In the genomic region with DNA sequence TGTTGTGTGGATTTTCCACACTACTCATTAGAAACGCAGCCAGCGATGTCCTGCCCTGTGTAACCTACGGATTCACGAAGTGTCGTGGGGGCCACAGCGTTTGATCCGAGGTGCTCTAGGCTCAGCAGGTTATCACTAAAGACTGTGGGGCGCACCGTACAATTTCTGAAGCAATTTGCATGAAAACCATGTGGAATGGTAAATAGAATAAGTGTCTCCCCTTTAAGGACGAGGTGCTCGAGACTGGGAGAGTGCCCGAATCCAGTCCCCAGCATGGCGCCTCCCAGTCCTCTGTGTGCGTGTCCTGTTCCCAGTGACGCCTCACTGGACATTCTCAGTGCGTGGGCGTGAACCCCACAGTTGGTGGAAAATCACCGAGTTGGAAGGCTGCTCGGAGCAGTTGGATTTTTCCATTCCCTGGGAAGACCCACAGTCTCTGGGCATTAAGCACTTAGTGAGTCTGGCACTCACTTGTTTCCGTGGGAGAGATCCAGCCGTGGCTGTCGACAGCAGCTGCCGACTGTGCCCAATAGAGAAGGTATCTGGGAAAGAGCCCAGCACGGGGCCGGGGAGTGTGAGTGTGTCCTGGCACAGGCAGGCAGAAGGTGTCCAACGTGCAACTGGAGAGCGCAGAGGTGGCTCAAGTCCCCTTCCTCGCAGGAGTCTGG, we compare ENCODE assay signal across 21 cellular contexts. TPM values are rescaled to one million over a fixed set of nuclear protein-coding genes. Genes with fewer than 3 reads are reported as not detected.
A peak's percentile ranks its signal among the peaks of the same experiment; 100 is the strongest.
DNase-seq lines count a peak whose midpoint lies in the region; ATAC-seq, FAIRE-seq and TF ChIP-seq lines count a peak whose summit lies in the region.
"Had no signal": no experiment of that assay in that cellular context is flagged by ENCODE, and none has a peak within 500 bp of the region (broad histone marks: within the 10 kb centered on the region; RNA-seq: fewer than 3 reads in every experiment).

No MANE protein-coding gene starts in this region.

- TF ChIP-seq POLR2A in upper lobe of left lung (IDR thresholded peaks at IDR 0.05) = no peak

- intact Hi-C loops in kidney (cut with DNase I) = no loop called here
- intact Hi-C loops in activated T-helper 2 cell treated with anti-CD3 and anti-CD28 coated beads, Interferon-gamma antibody, Interleukin-2, Interleukin-4, amounts not matched to agents 10 μg/mL and 5 μg/mL and 100 μg/mL, durations not matched to agents 14 hours and 24 hours and 36 hours (cut with micrococcal nuclease) = no loop called here

- H3K36me3 ChIP-seq in endodermal cell (ENCODE audit: control insufficient read depth, insufficient read depth, low read length) (peaks cover 17% of the 10 kb centered on the region), kidney (ENCODE audit: control insufficient read depth in 1 of 2, insufficient read depth in 2 of 2, low read length in 2 of 2) (peaks cover 0 to 4% of the 10 kb centered on the region in 2 donors), skeletal muscle tissue (ENCODE audit: control insufficient read depth in 3 of 3, insufficient read depth in 3 of 3, low read length in 3 of 3) (peaks cover 0 to 12% (median 3%) of the 10 kb centered on the region in 3 donors), upper lobe of left lung (peaks cover 0 to 15% (median 4%) of the 10 kb centered on the region in 4 donors)
- H3K36me3 ChIP-seq: right lobe of liver had no signal

- H3K4me1 ChIP-seq in endodermal cell (ENCODE audit: control insufficient read depth, insufficient read depth, low read length) (no peaks in the 10 kb centered on the region), kidney (ENCODE audit: control insufficient read depth in 1 of 2, insufficient read depth in 1 of 2, low read depth in 1 of 2, low read length in 2 of 2) (peaks cover 3 to 20% of the 10 kb centered on the region in 2 donors), skeletal muscle tissue (ENCODE audit: control insufficient read depth in 3 of 3, insufficient read depth in 3 of 3, low read length in 3 of 3) (peaks cover 30 to 44% (median 44%) of the 10 kb centered on the region in 3 donors), upper lobe of left lung (peaks cover 0 to 11% (median 3%) of the 10 kb centered on the region in 4 donors)

- H3K4me3 ChIP-seq in endodermal cell (ENCODE audit: low read length) = no peak overlapping the region
- H3K4me3 ChIP-seq in kidney (ENCODE audit: low read length in 2 of 2) = no peak overlapping the region
- H3K4me3 ChIP-seq in skeletal muscle tissue (ENCODE audit: low read length in 3 of 3) = peak overlapping the region in 1 of 3 donors; percentile 48
- H3K4me3 ChIP-seq in upper lobe of left lung = no peak overlapping the region
- H3K4me3 ChIP-seq: MG63, Peyer's patch, right lobe of liver had no signal

- H3K27ac Mint-ChIP-seq in activated T-helper 17 cell treated with anti-CD3 and anti-CD28 coated beads, Interleukin-2, amount 50 U/mL, for 72 hours = peak overlapping the region; percentile 66
- H3K27ac Mint-ChIP-seq in endodermal cell = peak overlapping the region; percentile 77
- H3K27ac Mint-ChIP-seq in activated naive CD4-positive, alpha-beta T cell treated with anti-CD3 and anti-CD28 coated beads, Interleukin-2, amount 50 U/mL, for 72 hours = peak overlapping the region in 1 of 2 donors; percentile 72
- H3K27ac Mint-ChIP-seq in activated T-helper 2 cell treated with anti-CD3 and anti-CD28 coated beads, Interferon-gamma antibody, Interleukin-2, Interleukin-4, amounts not matched to agents 10 μg/mL and 5 μg/mL and 100 μg/mL, durations not matched to agents 14 hours and 24 hours and 36 hours = no peak overlapping the region
- H3K27ac Mint-ChIP-seq: activated CD8-positive, alpha-beta memory T cell treated with anti-CD3 and anti-CD28 coated beads, Interleukin-2, amount 10 ng/mL, durations not matched to agents 7 days and 5 days; T-cell had no signal

- DNase-seq in endodermal cell (no peak), kidney (peak; percentile 49), NK-92 (lab: John Stamatoyannopoulos, UW; ENCODE audit: unreplicated experiment) (no peak), upper lobe of left lung (no peak)
- no peak for DNase-seq in activated naive CD4-positive, alpha-beta T cell treated with anti-CD3 and anti-CD28 coated beads, Interleukin-2, amount 50 U/mL, for 72 hours (ENCODE audit: low spot score in 2 of 2)
- DNase-seq in activated T-helper 2 cell treated with anti-CD3 and anti-CD28 coated beads, Interferon-gamma antibody, Interleukin-2, Interleukin-4, amounts not matched to agents 10 μg/mL and 5 μg/mL and 100 μg/mL, durations not matched to agents 14 hours and 24 hours and 36 hours (ENCODE audit: low spot score) = no peak
- DNase-seq: activated CD8-positive, alpha-beta memory T cell treated with anti-CD3 and anti-CD28 coated beads, Interleukin-2, amount 10 ng/mL, durations not matched to agents 7 days and 5 days; activated naive CD4-positive, alpha-beta T cell; central memory CD4-positive, alpha-beta T cell; left colon; MG63; NCI-H2081 treated with DMSO at 0.1 percent for 48 hours; Peyer's patch; stimulated activated CD4-positive, alpha-beta T cell treated with anti-CD3 and anti-CD28 coated beads, Interleukin-4, amount 100 ng/mL, for 4 hours; T-cell had no signal

- no peak overlapping the region for H3K4me3 Mint-ChIP-seq in activated T-helper 17 cell treated with anti-CD3 and anti-CD28 coated beads, Interleukin-2, amount 50 U/mL, for 72 hours
- no peak overlapping the region for H3K4me3 Mint-ChIP-seq in endodermal cell
- no peak overlapping the region for H3K4me3 Mint-ChIP-seq in activated T-helper 2 cell treated with anti-CD3 and anti-CD28 coated beads, Interferon-gamma antibody, Interleukin-2, Interleukin-4, amounts not matched to agents 10 μg/mL and 5 μg/mL and 100 μg/mL, durations not matched to agents 14 hours and 24 hours and 36 hours (ENCODE audit: low read depth)
- H3K4me3 Mint-ChIP-seq: activated CD8-positive, alpha-beta memory T cell treated with anti-CD3 and anti-CD28 coated beads, Interleukin-2, amount 10 ng/mL, durations not matched to agents 7 days and 5 days; T-cell; WTC11 had no signal

- H3K27ac ChIP-seq in endodermal cell (ENCODE audit: low read depth, low read length) = no peak overlapping the region
- peak overlapping the region; percentile 13 to 32 for H3K27ac ChIP-seq in kidney (ENCODE audit: low read depth in 2 of 2, low read length in 2 of 2)
- H3K27ac ChIP-seq in skeletal muscle tissue (ENCODE audit: low read depth, low read length) = peak overlapping the region; percentile 50
- no peak overlapping the region for H3K27ac ChIP-seq in upper lobe of left lung
- H3K27ac ChIP-seq: Peyer's patch, right lobe of liver had no signal

- no peaks in the 10 kb centered on the region for H3K27me3 ChIP-seq in endodermal cell (ENCODE audit: control insufficient read depth, insufficient read depth, low read length, poor library complexity, severe bottlenecking)
- H3K27me3 ChIP-seq in skeletal muscle tissue (ENCODE audit: control insufficient read depth in 3 of 3, insufficient read depth in 3 of 3, low read length in 3 of 3) = no peaks in the 10 kb centered on the region
- H3K27me3 ChIP-seq in upper lobe of left lung = no peaks in the 10 kb centered on the region
- H3K27me3 ChIP-seq: MG63, Peyer's patch, right lobe of liver had no signal

- TF ChIP-seq EP300 in upper lobe of left lung (IDR thresholded peaks at IDR 0.05) = no peak

- ATAC-seq in activated T-helper 17 cell treated with anti-CD3 and anti-CD28 coated beads, Interleukin-2, amount 50 U/mL, for 72 hours (replicated peaks) = no peak
- ATAC-seq in upper lobe of left lung (ENCODE audit: low FRiP score in 2 of 2) = no peak
- ATAC-seq in activated naive CD4-positive, alpha-beta T cell treated with anti-CD3 and anti-CD28 coated beads, Interleukin-2, amount 50 U/mL, for 72 hours = no peak
- ATAC-seq: activated CD8-positive, alpha-beta memory T cell treated with anti-CD3 and anti-CD28 coated beads, Interleukin-2, amount 10 ng/mL, durations not matched to agents 7 days and 5 days; left colon; right lobe of liver; T-cell; WTC11 had no signal

- H3K9me3 Mint-ChIP-seq in activated T-helper 17 cell treated with anti-CD3 and anti-CD28 coated beads, Interleukin-2, amount 50 U/mL, for 72 hours = no peaks in the 10 kb centered on the region
- no peaks in the 10 kb centered on the region for H3K9me3 Mint-ChIP-seq in endodermal cell
- no peaks in the 10 kb centered on the region for H3K9me3 Mint-ChIP-seq in activated naive CD4-positive, alpha-beta T cell treated with anti-CD3 and anti-CD28 coated beads, Interleukin-2, amount 50 U/mL, for 72 hours
- no peaks in the 10 kb centered on the region for H3K9me3 Mint-ChIP-seq in activated T-helper 2 cell treated with anti-CD3 and anti-CD28 coated beads, Interferon-gamma antibody, Interleukin-2, Interleukin-4, amounts not matched to agents 10 μg/mL and 5 μg/mL and 100 μg/mL, durations not matched to agents 14 hours and 24 hours and 36 hours
- H3K9me3 Mint-ChIP-seq: T-cell, WTC11 had no signal

- no peak for FAIRE-seq in kidney (lab: Jason Lieb, UNC)
- FAIRE-seq: endothelial cell of umbilical vein, urothelium cell line had no signal

- no peak overlapping the region for H3K9ac ChIP-seq in endodermal cell (ENCODE audit: extremely low read depth, low read length, poor library complexity, severe bottlenecking)
- peak overlapping the region in 1 of 2 donors; percentile 40 for H3K9ac ChIP-seq in kidney (ENCODE audit: low read length in 2 of 2)
- peak overlapping the region in 2 of 3 donors; percentile 51 to 70 for H3K9ac ChIP-seq in skeletal muscle tissue (ENCODE audit: low read depth in 1 of 3, low read length in 3 of 3)

- no peak for TF ChIP-seq CTCF in endodermal cell (conservative IDR thresholded peaks at IDR 0.05)
- TF ChIP-seq CTCF in kidney (IDR thresholded peaks at IDR 0.05; ENCODE audit: borderline replicate concordance, extremely low read depth, insufficient read depth) = no peak
- no peak for TF ChIP-seq CTCF in upper lobe of left lung (IDR thresholded peaks at IDR 0.05)

- no peaks in the 10 kb centered on the region for H3K27me3 Mint-ChIP-seq in activated T-helper 17 cell treated with anti-CD3 and anti-CD28 coated beads, Interleukin-2, amount 50 U/mL, for 72 hours
- no peaks in the 10 kb centered on the region for H3K27me3 Mint-ChIP-seq in endodermal cell (ENCODE audit: insufficient read depth)
- H3K27me3 Mint-ChIP-seq in activated T-helper 2 cell treated with anti-CD3 and anti-CD28 coated beads, Interferon-gamma antibody, Interleukin-2, Interleukin-4, amounts not matched to agents 10 μg/mL and 5 μg/mL and 100 μg/mL, durations not matched to agents 14 hours and 24 hours and 36 hours (ENCODE audit: low read depth) = no peaks in the 10 kb centered on the region
- H3K27me3 Mint-ChIP-seq: activated CD8-positive, alpha-beta memory T cell treated with anti-CD3 and anti-CD28 coated beads, Interleukin-2, amount 10 ng/mL, durations not matched to agents 7 days and 5 days; T-cell had no signal

- 88 to 91% methylated on average over 27 to 28 of the region's 28 CpGs for WGBS in endodermal cell (ENCODE audit: insufficient coverage in 1 of 2, insufficient read length in 1 of 2), 2 experiments
- WGBS in upper lobe of left lung, 2 donors = 86 to 88% methylated on average over 24 to 28 of the region's 28 CpGs

- no peaks in the 10 kb centered on the region for H3K9me3 ChIP-seq in endodermal cell (ENCODE audit: control insufficient read depth, low read length)
- no peaks in the 10 kb centered on the region for H3K9me3 ChIP-seq in kidney (ENCODE audit: control insufficient read depth in 1 of 2, low read length in 2 of 2)
- H3K9me3 ChIP-seq in skeletal muscle tissue (ENCODE audit: control insufficient read depth in 3 of 3, low read length in 3 of 3) = no peaks in the 10 kb centered on the region
- H3K9me3 ChIP-seq in upper lobe of left lung = no peaks in the 10 kb centered on the region
- H3K9me3 ChIP-seq: MG63, Peyer's patch, right lobe of liver had no signal

- H3K4me1 Mint-ChIP-seq in activated T-helper 17 cell treated with anti-CD3 and anti-CD28 coated beads, Interleukin-2, amount 50 U/mL, for 72 hours = peaks cover 7% of the 10 kb centered on the region
- H3K4me1 Mint-ChIP-seq in endodermal cell = peaks cover 3% of the 10 kb centered on the region
- H3K4me1 Mint-ChIP-seq in activated T-helper 2 cell treated with anti-CD3 and anti-CD28 coated beads, Interferon-gamma antibody, Interleukin-2, Interleukin-4, amounts not matched to agents 10 μg/mL and 5 μg/mL and 100 μg/mL, durations not matched to agents 14 hours and 24 hours and 36 hours (ENCODE audit: low read depth) = peaks cover 7% of the 10 kb centered on the region
- H3K4me1 Mint-ChIP-seq: T-cell had no signal

- H3K36me3 Mint-ChIP-seq in activated T-helper 17 cell treated with anti-CD3 and anti-CD28 coated beads, Interleukin-2, amount 50 U/mL, for 72 hours (ENCODE audit: low read depth) = peaks cover 91% of the 10 kb centered on the region
- peaks cover 69% of the 10 kb centered on the region for H3K36me3 Mint-ChIP-seq in endodermal cell (ENCODE audit: low read depth)
- H3K36me3 Mint-ChIP-seq in activated naive CD4-positive, alpha-beta T cell treated with anti-CD3 and anti-CD28 coated beads, Interleukin-2, amount 50 U/mL, for 72 hours = peaks cover 48 to 50% of the 10 kb centered on the region in 2 donors
- H3K36me3 Mint-ChIP-seq in activated T-helper 2 cell treated with anti-CD3 and anti-CD28 coated beads, Interferon-gamma antibody, Interleukin-2, Interleukin-4, amounts not matched to agents 10 μg/mL and 5 μg/mL and 100 μg/mL, durations not matched to agents 14 hours and 24 hours and 36 hours (ENCODE audit: low read depth) = peaks cover 84% of the 10 kb centered on the region

RNA-seq across cellular contexts. Expression of a gene that starts 37.0 kb away (rescaled TPM):
- total RNA-seq in activated T-helper 17 cell treated with anti-CD3 and anti-CD28 coated beads, Interleukin-2, amount 50 U/mL, for 72 hours = 100 to 1,000 TPM; 349 TPM
- 10 to 100 TPM; 58.0 to 82.3 TPM for total RNA-seq in endodermal cell
- polyA plus RNA-seq in endodermal cell (2013, experiment 1 of 2) = 42.3 TPM
- 39.7 TPM for polyA plus RNA-seq in endodermal cell (2013, experiment 2 of 2)
- 139 TPM for total RNA-seq in kidney
- polyA plus RNA-seq in kidney (ENCODE audit: insufficient read depth, low read depth, low replicate concordance) = 51.2 TPM
- 12.5 TPM for total RNA-seq in skeletal muscle tissue
- 10 to 100 TPM; 18.9 to 42.1 (median 30.8) TPM for total RNA-seq in upper lobe of left lung
- total RNA-seq in activated naive CD4-positive, alpha-beta T cell treated with anti-CD3 and anti-CD28 coated beads, Interleukin-2, amount 50 U/mL, for 72 hours = 100 to 1,000 TPM in 1 of 2 donors, 10 to 100 TPM in 1; 63.7 to 258 TPM
- total RNA-seq in activated T-helper 2 cell treated with anti-CD3 and anti-CD28 coated beads, Interferon-gamma antibody, Interleukin-2, Interleukin-4, amounts not matched to agents 10 μg/mL and 5 μg/mL and 100 μg/mL, durations not matched to agents 14 hours and 24 hours and 36 hours = 250 and 255 TPM in 2 replicates

Comparison
In these comparisons a context has a peak if more than half of its experiments do, and no peak if none do; other contexts are left out.
1. H3K27ac ChIP-seq: peak in kidney (2 of 2) and skeletal muscle tissue (single experiment); none in endodermal cell (single experiment) and upper lobe of left lung (0 of 4).